18 cellular contexts compared by ENCODE assay signal in genomic region chr2:54042341-54042740, GRCh38.
DNase-seq lines count a peak whose midpoint lies in the region; ATAC-seq, FAIRE-seq and TF ChIP-seq lines count a peak whose summit lies in the region.
"Had no signal": no experiment of that assay in that cellular context is flagged by ENCODE, and none has a peak within 500 bp of the region (broad histone marks: within the 10 kb centered on the region; RNA-seq: fewer than 3 reads in every experiment).

No MANE protein-coding gene starts in this region.

- H4K20me1 ChIP-seq in osteoblast (ENCODE audit: insufficient read depth, low read length), result no peaks in the 10 kb centered on the region

- H3K79me2 ChIP-seq in osteoblast (ENCODE audit: insufficient read depth, low read length), result no peaks in the 10 kb centered on the region

- FAIRE-seq in endometrium (lab: Jason Lieb, UNC) (peak; percentile 89), pancreas (lab: Jason Lieb, UNC) (no peak)
- FAIRE-seq: A549, RCC 7860, small intestine had no signal

- no peak overlapping the region for H2AFZ ChIP-seq in osteoblast (ENCODE audit: low read length)

- peaks cover 12% of the 10 kb centered on the region for H3K9me3 ChIP-seq in left ventricle myocardium inferior (replicated peaks)
- H3K9me3 ChIP-seq in osteoblast (ENCODE audit: low read depth, low read length), result no peaks in the 10 kb centered on the region
- no peaks in the 10 kb centered on the region for H3K9me3 ChIP-seq in uterus
- no peaks in the 10 kb centered on the region for H3K9me3 ChIP-seq in pancreas
- H3K9me3 ChIP-seq: testis had no signal

- ATAC-seq in Right ventricle myocardium inferior (no peak), pancreas (no peak), HG03196 (IDR thresholded peaks at IDR 0.05; ENCODE audit: unreplicated experiment) (no peak)
- ATAC-seq in stimulated activated naive CD8-positive, alpha-beta T cell treated with anti-CD3 and anti-CD28 coated beads, Interleukin-15, Interleukin-2, amounts not matched to agents 100 U/mL and 50 U/mL, for 24 hours, result no peak

- DNase-seq in left ventricle myocardium inferior, result no peak
- no peak for DNase-seq in Right ventricle myocardium inferior (ENCODE audit: missing footprints)
- peak; percentile 73 for DNase-seq in osteoblast (ENCODE audit: insufficient read length, low spot score, missing footprints)
- DNase-seq in uterus, result no peak
- no peak for DNase-seq in pancreas
- no peak for DNase-seq in stimulated activated naive CD8-positive, alpha-beta T cell treated with anti-CD3 and anti-CD28 coated beads, Interleukin-15, Interleukin-2, amounts not matched to agents 100 U/mL and 50 U/mL, for 24 hours
- DNase-seq: activated CD4-positive, alpha-beta T cell treated with anti-CD3 and anti-CD28 coated beads for 48 hours; activated CD8-positive, alpha-beta memory T cell treated with anti-CD3 and anti-CD28 coated beads, Interleukin-2, amount 50 U/mL, for 4 hours; activated effector memory CD4-positive, alpha-beta T cell treated with anti-CD3 and anti-CD28 coated beads, Interleukin-2, amount 50 U/mL, for 16 hours; endodermal cell; foreskin melanocyte; small intestine; stimulated activated CD4-positive, alpha-beta T cell treated with anti-CD3 and anti-CD28 coated beads, Interleukin-4, amount 100 ng/mL, for 4 hours; testis had no signal

- H3K4me2 ChIP-seq in osteoblast (ENCODE audit: insufficient read depth, low read length), result no peak overlapping the region
- H3K4me2 ChIP-seq: A549 had no signal

- TF ChIP-seq POLR2A in uterus (IDR thresholded peaks at IDR 0.05), result no peak

- TF ChIP-seq CTCF in left ventricle myocardium inferior (IDR thresholded peaks at IDR 0.05; ENCODE audit: borderline replicate concordance) (no peak), osteoblast (IDR thresholded peaks at IDR 0.05; ENCODE audit: extremely low read depth, low read depth, low read length) (no peak), uterus (IDR thresholded peaks at IDR 0.05) (no peak), pancreas (IDR thresholded peaks at IDR 0.05) (no peak)

- WGBS in pancreas, 2 donors, result 71 to 77% methylated on average over 2 of the region's 2 CpGs

- H3K27me3 ChIP-seq in left ventricle myocardium inferior (ENCODE audit: low read depth) (no peaks in the 10 kb centered on the region), osteoblast (ENCODE audit: insufficient read depth, low read length) (no peaks in the 10 kb centered on the region), uterus (no peaks in the 10 kb centered on the region), pancreas (no peaks in the 10 kb centered on the region)
- H3K27me3 ChIP-seq: testis had no signal

- H3K27ac ChIP-seq in left ventricle myocardium inferior (replicated peaks), result peak overlapping the region; percentile 79
- H3K27ac ChIP-seq in osteoblast (ENCODE audit: low read depth, low read length), result peak overlapping the region; percentile 60
- peak overlapping the region; percentile 69 to 74 for H3K27ac ChIP-seq in uterus
- H3K27ac ChIP-seq in pancreas, result no peak overlapping the region
- H3K27ac ChIP-seq: testis had no signal

- intact Hi-C loops in left ventricle myocardium inferior (cut with micrococcal nuclease) (no loop called here), Right ventricle myocardium inferior (cut with DNase I) (no loop called here), uterus (cut with DNase I; ENCODE audit: low total_unique reads) (no loop called here), pancreas (cut with DNase I) (no loop called here)

- no peak overlapping the region for H3K4me3 ChIP-seq in left ventricle myocardium inferior
- H3K4me3 ChIP-seq in osteoblast (ENCODE audit: insufficient read depth, low read length), result no peak overlapping the region
- H3K4me3 ChIP-seq in uterus, result no peak overlapping the region
- no peak overlapping the region for H3K4me3 ChIP-seq in pancreas
- H3K4me3 ChIP-seq: A549, testis had no signal

- H3K4me1 ChIP-seq in left ventricle myocardium inferior (peaks cover 22% of the 10 kb centered on the region), osteoblast (ENCODE audit: insufficient read depth, low read length) (peaks cover 39% of the 10 kb centered on the region), uterus (no peaks in the 10 kb centered on the region), pancreas (no peaks in the 10 kb centered on the region)

- H3K36me3 ChIP-seq in left ventricle myocardium inferior, result no peaks in the 10 kb centered on the region
- no peaks in the 10 kb centered on the region for H3K36me3 ChIP-seq in osteoblast (ENCODE audit: insufficient read depth, low read length)
- no peaks in the 10 kb centered on the region for H3K36me3 ChIP-seq in uterus
- no peaks in the 10 kb centered on the region for H3K36me3 ChIP-seq in pancreas

Comparison
In these comparisons a context has a peak if more than half of its experiments do, and no peak if none do; other contexts are left out.
1. H3K27ac ChIP-seq: peak in left ventricle myocardium inferior (single experiment), osteoblast (single experiment) and uterus (2 of 2); none in pancreas (0 of 4).